16 cellular contexts compared by ENCODE assay signal in genomic region chr2:47420214-47420613, GRCh38. TPM values are rescaled to one million over a fixed set of nuclear protein-coding genes. Genes with fewer than 3 reads are reported as not detected.
DNase-seq lines count a peak whose midpoint lies in the region; ATAC-seq and TF ChIP-seq lines count a peak whose summit lies in the region.
"Had no signal": no experiment of that assay in that cellular context is flagged by ENCODE, and none has a peak within 500 bp of the region (broad histone marks: within the 10 kb centered on the region; RNA-seq: fewer than 3 reads in every experiment).

No MANE protein-coding gene starts in this region.

- no peaks in the 10 kb centered on the region for H3K23me2 ChIP-seq in H9 (ENCODE audit: insufficient read length, low read depth, low read length, poor library complexity, severe bottlenecking)

- no peaks in the 10 kb centered on the region for H3K27me3 ChIP-seq in H9 (ENCODE audit: insufficient read depth, low read length)
- H3K27me3 ChIP-seq in left lung = no peaks in the 10 kb centered on the region
- H3K27me3 ChIP-seq: BLaER1 had no signal

- H3K4me2 ChIP-seq in H9 (ENCODE audit: insufficient read depth, insufficient read length, low read length) = no peak overlapping the region
- H3K4me2 ChIP-seq: BLaER1 had no signal

- no CpG with 5 or more reads among the region's 2 CpGs for WGBS in H9 (ENCODE audit: extremely low coverage, insufficient read length, low lambda C conversion rate)

- no peak overlapping the region for H2BK20ac ChIP-seq in H9 (ENCODE audit: low read depth, low read length, poor library complexity, severe bottlenecking)

- H3K23ac ChIP-seq in H9 (ENCODE audit: insufficient read length, low read depth, low read length) = no peak overlapping the region

- no peak overlapping the region for H4K8ac ChIP-seq in H9 (replicated peaks; ENCODE audit: insufficient read length, low read depth, low read length)

- no peak overlapping the region for H2BK15ac ChIP-seq in H9 (ENCODE audit: low read depth, low read length)

- no peaks in the 10 kb centered on the region for H3K4me1 Mint-ChIP-seq in activated CD4-positive, alpha-beta T cell treated with anti-CD3 and anti-CD28 coated beads, Interleukin-2, amount 10 ng/mL, durations not matched to agents 24 days and 14 days
- H3K4me1 Mint-ChIP-seq in HFFc6 (ENCODE audit: low read depth) (peaks cover 21% of the 10 kb centered on the region), WTC11 (no peaks in the 10 kb centered on the region), H9 (no peaks in the 10 kb centered on the region)
- H3K4me1 Mint-ChIP-seq: B cell had no signal

- H3K9me3 ChIP-seq in H9 (ENCODE audit: control insufficient read depth, low read depth, low read length) (no peaks in the 10 kb centered on the region), left lung (no peaks in the 10 kb centered on the region)
- H3K9me3 ChIP-seq: BLaER1, Caco-2, HAP-1 had no signal

- peaks cover 43% of the 10 kb centered on the region for H3K36me3 Mint-ChIP-seq in activated CD4-positive, alpha-beta T cell treated with anti-CD3 and anti-CD28 coated beads, Interleukin-2, amount 10 ng/mL, durations not matched to agents 24 days and 14 days (ENCODE audit: low read depth)
- peaks cover 14% of the 10 kb centered on the region for H3K36me3 Mint-ChIP-seq in HFFc6 (ENCODE audit: low read depth)
- H3K36me3 Mint-ChIP-seq in WTC11 = peaks cover 76% of the 10 kb centered on the region
- peaks cover 62 to 81% (median 78%) of the 10 kb centered on the region in 3 experiments for H3K36me3 Mint-ChIP-seq in H9 (ENCODE audit: insufficient read depth in 1 of 3, low read depth in 3 of 3)

- peak overlapping the region; percentile 10 for H3K27ac Mint-ChIP-seq in activated CD4-positive, alpha-beta T cell treated with anti-CD3 and anti-CD28 coated beads, Interleukin-2, amount 10 ng/mL, durations not matched to agents 24 days and 14 days
- 0 out of 2 replicates have a peak overlapping the region, but pooled peaks have one; percentile 55 for H3K27ac Mint-ChIP-seq in HFFc6
- H3K27ac Mint-ChIP-seq in WTC11 = peak overlapping the region; percentile 24
- H3K27ac Mint-ChIP-seq in H9 = peak overlapping the region in 1 of 3 experiments; percentile 4; a peak in 1 of 7 replicates
- H3K27ac Mint-ChIP-seq: B cell; CD4-positive, CD25-positive, alpha-beta regulatory T cell; CD8-positive, alpha-beta T cell had no signal

- no peaks in the 10 kb centered on the region for H3K27me3 Mint-ChIP-seq in activated CD4-positive, alpha-beta T cell treated with anti-CD3 and anti-CD28 coated beads, Interleukin-2, amount 10 ng/mL, durations not matched to agents 24 days and 14 days
- H3K27me3 Mint-ChIP-seq in HFFc6 (ENCODE audit: insufficient read depth) (no peaks in the 10 kb centered on the region), WTC11 (ENCODE audit: low read depth) (no peaks in the 10 kb centered on the region), H9 (ENCODE audit: low read depth) (no peaks in the 10 kb centered on the region)
- H3K27me3 Mint-ChIP-seq: B cell; CD4-positive, CD25-positive, alpha-beta regulatory T cell had no signal

- no peaks in the 10 kb centered on the region for H3K4me1 ChIP-seq in H9 (ENCODE audit: insufficient read depth, low read length)
- no peaks in the 10 kb centered on the region for H3K4me1 ChIP-seq in left lung
- H3K4me1 ChIP-seq: BLaER1, Caco-2, HAP-1 had no signal

- no peak overlapping the region for H3T11ph ChIP-seq in H9 (ENCODE audit: low read length)

- intact Hi-C loops in activated CD4-positive, alpha-beta T cell treated with anti-CD3 and anti-CD28 coated beads, Interleukin-2, amount 10 ng/mL, durations not matched to agents 24 days and 14 days (cut with micrococcal nuclease) = no loop called here
- intact Hi-C loops in left lung (cut with DNase I) = no loop called here

- H2BK12ac ChIP-seq in H9 (ENCODE audit: insufficient read length, low read depth, low read length) = no peak overlapping the region

- H3K27ac ChIP-seq in H9 (ENCODE audit: insufficient read length, low read depth, low read length) = no peak overlapping the region
- no peak overlapping the region for H3K27ac ChIP-seq in left lung
- H3K27ac ChIP-seq: 22Rv1, BLaER1, C4-2B had no signal

- H3K56ac ChIP-seq in H9 (ENCODE audit: insufficient read length, low read depth, low read length) = no peak overlapping the region

- no peak overlapping the region for H3K9ac ChIP-seq in H9 (ENCODE audit: extremely low read depth, insufficient read length, low read length)
- H3K9ac ChIP-seq: BLaER1 had no signal

- CTCF ChIA-PET in WTC11 (lab: Charles Lee) = no interaction called here

- DNase-seq in activated CD4-positive, alpha-beta T cell treated with anti-CD3 and anti-CD28 coated beads, Interleukin-2, amount 10 ng/mL, durations not matched to agents 24 days and 14 days = no peak
- DNase-seq in activated CD4-positive, alpha-beta T cell treated with anti-CD3 and anti-CD28 coated beads, Interleukin-2, amount 50 U/mL, for 1 hour = no peak
- DNase-seq in HFFc6 (no peak), WTC11 (ENCODE audit: low spot score) (no peak), H9 (no peak), left lung (no peak)
- DNase-seq: Caco-2; CD4-positive, CD25-positive, alpha-beta regulatory T cell; CD8-positive, alpha-beta T cell; DMS153; DND-41 had no signal

- no peak overlapping the region for H4K5ac ChIP-seq in H9 (ENCODE audit: insufficient read length, low read depth, low read length)

- peaks cover 5% of the 10 kb centered on the region for H3K79me1 ChIP-seq in H9 (ENCODE audit: insufficient read depth, low read depth, low read length, poor library complexity, severe bottlenecking)

- POLR2A ChIA-PET in WTC11 (lab: Charles Lee) = no interaction called here

- H2AFZ ChIP-seq in H9 (ENCODE audit: low read length) = no peak overlapping the region

- H3K18ac ChIP-seq in H9 (ENCODE audit: insufficient read length, low read depth, low read length) = no peak overlapping the region

- H4K91ac ChIP-seq in H9 (ENCODE audit: insufficient read length, low read depth, low read length) = no peak overlapping the region

- H4K20me1 ChIP-seq in H9 (ENCODE audit: control insufficient read depth, insufficient read depth, insufficient read length) = no peaks in the 10 kb centered on the region
- H4K20me1 ChIP-seq: BLaER1 had no signal

- no peak overlapping the region for H3K14ac ChIP-seq in H9 (ENCODE audit: insufficient read depth, low read length)

- no peak overlapping the region for H3K4me3 Mint-ChIP-seq in activated CD4-positive, alpha-beta T cell treated with anti-CD3 and anti-CD28 coated beads, Interleukin-2, amount 10 ng/mL, durations not matched to agents 24 days and 14 days
- no peak overlapping the region for H3K4me3 Mint-ChIP-seq in HFFc6
- no peak overlapping the region for H3K4me3 Mint-ChIP-seq in WTC11
- no peak overlapping the region for H3K4me3 Mint-ChIP-seq in H9
- H3K4me3 Mint-ChIP-seq: B cell; CD4-positive, CD25-positive, alpha-beta regulatory T cell; CD8-positive, alpha-beta T cell had no signal

- no peaks in the 10 kb centered on the region for H3K9me3 Mint-ChIP-seq in activated CD4-positive, alpha-beta T cell treated with anti-CD3 and anti-CD28 coated beads, Interleukin-2, amount 10 ng/mL, durations not matched to agents 24 days and 14 days
- H3K9me3 Mint-ChIP-seq in HFFc6 (no peaks in the 10 kb centered on the region), WTC11 (no peaks in the 10 kb centered on the region), H9 (no peaks in the 10 kb centered on the region; a peak in 1 of 5 replicates)
- H3K9me3 Mint-ChIP-seq: CD4-positive, CD25-positive, alpha-beta regulatory T cell; CD8-positive, alpha-beta T cell had no signal

- TF ChIP-seq CTCF in HFFc6 (IDR thresholded peaks at IDR 0.05) = no peak
- TF ChIP-seq CTCF in WTC11 (IDR thresholded peaks at IDR 0.05) = no peak
- TF ChIP-seq CTCF in H9 (conservative IDR thresholded peaks at IDR 0.05) = no peak
- no peak for TF ChIP-seq CTCF in left lung (IDR thresholded peaks at IDR 0.05)

- H3K36me3 ChIP-seq in left lung = peaks cover 0 to 61% of the 10 kb centered on the region in 2 donors

- no peak overlapping the region for H3K4me3 ChIP-seq in left lung
- H3K4me3 ChIP-seq: BLaER1, HAP-1 had no signal

- no peak overlapping the region for H3K4ac ChIP-seq in H9 (ENCODE audit: low read depth, low read length)

- H2BK5ac ChIP-seq in H9 (ENCODE audit: insufficient read length, low read length) = no peak overlapping the region

- ATAC-seq in WTC11 = no peak
- no peak for ATAC-seq in left lung
- ATAC-seq: CD8-positive, alpha-beta T cell had no signal

- no peak overlapping the region for H2AK5ac ChIP-seq in H9 (ENCODE audit: insufficient read length, low read length)

- no peaks in the 10 kb centered on the region for H3K79me2 ChIP-seq in H9 (ENCODE audit: insufficient read depth, low read length)

- no peak overlapping the region for H2BK120ac ChIP-seq in H9 (ENCODE audit: low read depth, low read length, poor library complexity, severe bottlenecking)

TF ChIP-seq in WTC11, 78 proteins besides CTCF, POLR2A, EP300 and RAD21:
- TF ChIP-seq FOXK1 (CRISPR knock-in tag; IDR thresholded peaks at IDR 0.05) (no peak), ZNF263 (CRISPR knock-in tag; IDR thresholded peaks at IDR 0.05; ENCODE audit: low read depth) (no peak), ZNF219 (CRISPR knock-in tag; IDR thresholded peaks at IDR 0.05; ENCODE audit: borderline replicate concordance) (no peak), ZNF512 (CRISPR knock-in tag; IDR thresholded peaks at IDR 0.05; ENCODE audit: borderline replicate concordance) (no peak)

RNA-seq across cellular contexts. Expression of gene MSH2, which starts 17.3 kb away (rescaled TPM):
- 79.7 and 79.8 TPM in 2 replicates for total RNA-seq in activated CD4-positive, alpha-beta T cell treated with anti-CD3 and anti-CD28 coated beads, Interleukin-2, amount 10 ng/mL, durations not matched to agents 24 days and 14 days
- 10 to 100 TPM; 14.4 to 22.0 (median 20.5) TPM for total RNA-seq in HFFc6 (2021; fragmentation: NEBNext Ultra II Directional; extraction: Animal tissue kit (Norgen Biotek cat#: 25700))
- total RNA-seq in WTC11 (2021) (207 to 244 TPM (median 209 TPM) in 3 replicates), H9 (2021) (139 and 140 TPM in 2 replicates), left lung (10 to 100 TPM; 16.2 to 19.5 TPM)

RNA-seq across cellular contexts. Expression of gene EPCAM, which starts 51.1 kb away (rescaled TPM):
- not detected in 2 replicates for total RNA-seq in activated CD4-positive, alpha-beta T cell treated with anti-CD3 and anti-CD28 coated beads, Interleukin-2, amount 10 ng/mL, durations not matched to agents 24 days and 14 days
- under 1 TPM; 0.21 to 0.74 (median 0.39) TPM for total RNA-seq in HFFc6 (2021; fragmentation: NEBNext Ultra II Directional; extraction: Animal tissue kit (Norgen Biotek cat#: 25700))
- total RNA-seq in WTC11 (2021) (214 to 229 TPM (median 227 TPM) in 3 replicates), H9 (2021) (188 and 203 TPM in 2 replicates), left lung (100 to 1,000 TPM; 135 to 201 TPM)
- total RNA-seq: B cell; CD8-positive, alpha-beta T cell had no signal

Comparison
In these comparisons a context has a peak if more than half of its experiments do, and no peak if none do; other contexts are left out.
1. RNA of gene EPCAM, which starts 51.1 kb away (total RNA-seq): 214 to 229 TPM in WTC11, 135 to 201 TPM in left lung and 188 to 203 TPM in H9; 0.21 to 0.74 TPM in HFFc6 and not detected in activated CD4-positive, alpha-beta T cell treated with anti-CD3 and anti-CD28 coated beads, Interleukin-2, amount 10 ng/mL, durations not matched to agents 24 days and 14 days; every median in the first group is over 10 times any median in the second.